In genomic region chr19:46783670-46784069, GRCh38 we compare ENCODE assay signal across 8 cellular contexts. TPM values are rescaled to one million over a fixed set of nuclear protein-coding genes. Genes with fewer than 3 reads are reported as not detected.
DNase-seq lines count a peak whose midpoint lies in the region; TF ChIP-seq lines count a peak whose summit lies in the region.

No MANE protein-coding gene starts in this region.

- H3K9ac ChIP-seq in ES-I3 (ENCODE audit: low read depth, low read length) = peak overlapping the region; percentile 84

- H3K27me3 ChIP-seq in neutrophil = peaks cover 4% of the 10 kb centered on the region

- H3K4me1 ChIP-seq in ES-I3 (ENCODE audit: insufficient read depth, low read length) (peaks cover 9% of the 10 kb centered on the region), neutrophil (ENCODE audit: control insufficient read depth in 1 of 2, insufficient read depth in 1 of 2, low read depth in 1 of 2, low read length in 1 of 2) (peaks cover 48 to 52% of the 10 kb centered on the region in 2 experiments)

- H3K27ac ChIP-seq in neutrophil = peak overlapping the region; percentile 80

- DNase-seq in NCI-H1694 (lab: John Stamatoyannopoulos, UW) (peak; percentile 26), astrocyte of the hippocampus (ENCODE audit: low read depth, low spot score) (peak; percentile 34), HT-29 (ENCODE audit: low spot score) (no peak), NCI-H2081 treated with DMSO at 0.1 percent for 48 hours (lab: John Stamatoyannopoulos, UW) (no peak), mesenteric fat pad (ENCODE audit: low spot score) (no peak), hepatic stellate cell (ENCODE audit: low spot score) (no peak)

- H3K4me3 ChIP-seq in neutrophil (ENCODE audit: low read depth in 1 of 2, low read length in 1 of 2) = no peak overlapping the region

- H3K9me3 ChIP-seq in ES-I3 (ENCODE audit: control insufficient read depth, insufficient read depth, low read length) (no peaks in the 10 kb centered on the region), neutrophil (no peaks in the 10 kb centered on the region)

- H3K36me3 ChIP-seq in ES-I3 (ENCODE audit: insufficient read depth, low read length) (peaks cover 20% of the 10 kb centered on the region), neutrophil (no peaks in the 10 kb centered on the region)

- TF ChIP-seq CTCF in neutrophil (IDR thresholded peaks at IDR 0.05) = no peak

RNA-seq across cellular contexts. Expression of gene SLC1A5, which starts 4.7 kb away (rescaled TPM):
- 772 and 790 TPM in 2 replicates for total RNA-seq in HT-29 (2014; rRNA removed; shearing (Covaris generic))
- total RNA-seq in mesenteric fat pad = 168 TPM

RNA-seq across cellular contexts. Expression of gene STRN4, which starts 37.4 kb away (rescaled TPM):
- 229 and 268 TPM in 2 replicates for total RNA-seq in HT-29 (2014; rRNA removed; shearing (Covaris generic))
- total RNA-seq in mesenteric fat pad = 72.9 TPM

RNA-seq across cellular contexts. Expression of gene FKRP, which starts 37.8 kb away (rescaled TPM):
- 30.7 and 30.8 TPM in 2 replicates for total RNA-seq in HT-29 (2014; rRNA removed; shearing (Covaris generic))
- total RNA-seq in mesenteric fat pad = 13.2 TPM

Comparison
In these comparisons a context has a peak if more than half of its experiments do, and no peak if none do; other contexts are left out.
1. DNase-seq: peak in NCI-H1694 (single experiment) and astrocyte of the hippocampus (single experiment); none in HT-29 (single experiment), NCI-H2081 treated with DMSO at 0.1 percent for 48 hours (single experiment), mesenteric fat pad (single experiment) and hepatic stellate cell (single experiment).